Comparison of ENCODE assay signal across 19 cellular contexts in the genomic region with DNA sequence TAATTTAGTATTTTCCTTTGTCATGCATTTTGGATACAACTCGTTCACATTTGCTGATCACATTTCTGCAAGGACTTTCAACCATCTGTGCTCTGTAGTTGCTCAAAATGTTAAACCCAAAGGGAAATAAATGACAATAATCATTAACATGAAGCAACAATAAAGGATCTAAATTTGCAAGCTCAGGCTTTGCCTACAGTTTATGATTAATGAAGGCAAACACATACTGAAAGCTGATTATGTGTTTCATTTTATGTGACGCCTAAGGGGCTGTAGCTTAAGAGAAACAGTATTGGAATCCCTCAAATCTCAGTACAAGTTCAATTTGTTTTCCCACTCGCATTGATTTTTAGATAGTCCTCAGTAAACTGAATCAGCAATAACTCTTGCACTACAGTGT.
DNase-seq lines count a peak whose midpoint lies in the region; ATAC-seq and TF ChIP-seq lines count a peak whose summit lies in the region.
"Had no signal": no experiment of that assay in that cellular context is flagged by ENCODE, and none has a peak within 500 bp of the region (broad histone marks: within the 10 kb centered on the region; RNA-seq: fewer than 3 reads in every experiment).

No MANE protein-coding gene starts in this region.

- TF ChIP-seq CTCF in esophagus squamous epithelium (IDR thresholded peaks at IDR 0.05) (no peak), A673 (conservative IDR thresholded peaks at IDR 0.05; ENCODE audit: low read depth, low read length) (no peak)

- WGBS in esophagus squamous epithelium, 2 donors, result 42 to 44% methylated on average over 3 of the region's 3 CpGs
- no CpG with 5 or more reads among the region's 3 CpGs for WGBS in trophoblast cell (ENCODE audit: extremely low coverage, insufficient coverage, insufficient read length)

- H3K4ac ChIP-seq in trophoblast cell (ENCODE audit: low read depth, low read length), result no peak overlapping the region

- H3K4me3 ChIP-seq in esophagus squamous epithelium (no peak overlapping the region), A673 (ENCODE audit: low read depth, low read length, poor library complexity, severe bottlenecking) (no peak overlapping the region), trophoblast cell (ENCODE audit: low read depth, low read length) (no peak overlapping the region)
- H3K4me3 ChIP-seq: GM12878, MG63, Peyer's patch had no signal

- H3K79me2 ChIP-seq in trophoblast cell (ENCODE audit: control insufficient read depth, insufficient read depth, low read length, poor library complexity), result no peaks in the 10 kb centered on the region

- no peak overlapping the region for H3K9ac ChIP-seq in trophoblast cell (ENCODE audit: low read length)

- no peak overlapping the region for H2AFZ ChIP-seq in trophoblast cell (ENCODE audit: insufficient read depth, low read length, poor library complexity)

- H3K27me3 ChIP-seq in esophagus squamous epithelium, result no peaks in the 10 kb centered on the region
- H3K27me3 ChIP-seq in A673 (replicated peaks; ENCODE audit: insufficient read depth, low read depth, low read length, poor library complexity), result no peaks in the 10 kb centered on the region
- no peaks in the 10 kb centered on the region for H3K27me3 ChIP-seq in trophoblast cell (ENCODE audit: insufficient read depth, low read length)
- H3K27me3 ChIP-seq: MG63, Peyer's patch had no signal

- H3K23ac ChIP-seq in trophoblast cell (ENCODE audit: low read length), result no peak overlapping the region

- H2AK5ac ChIP-seq in trophoblast cell (ENCODE audit: low read length), result no peak overlapping the region

- POLR2A ChIA-PET in A673 (lab: Charles Lee; ENCODE audit: low non-redundant PET), result no interaction called here

- no peak overlapping the region for H3K27ac ChIP-seq in esophagus squamous epithelium
- H3K27ac ChIP-seq in A673 (ENCODE audit: low read depth, low read length, poor library complexity, severe bottlenecking), result no peak overlapping the region
- H3K27ac ChIP-seq in trophoblast cell (ENCODE audit: low read depth, low read length), result no peak overlapping the region

- intact Hi-C loops in esophagus squamous epithelium (cut with DNase I) (no loop called here), A673 (cut with micrococcal nuclease; ENCODE audit: unreplicated experiment) (no loop called here)

- no peak for TF ChIP-seq POLR2A in esophagus squamous epithelium (IDR thresholded peaks at IDR 0.05)

- H3K36me3 ChIP-seq in esophagus squamous epithelium (no peaks in the 10 kb centered on the region), A673 (ENCODE audit: insufficient read depth, low read length, poor library complexity, severe bottlenecking) (no peaks in the 10 kb centered on the region), trophoblast cell (ENCODE audit: control insufficient read depth in 1 of 2, insufficient read depth in 2 of 2, low read length in 2 of 2) (no peaks in the 10 kb centered on the region)
- H3K36me3 ChIP-seq: MG63, Peyer's patch had no signal

- H3K9me3 ChIP-seq in esophagus squamous epithelium (no peaks in the 10 kb centered on the region), A673 (ENCODE audit: low read depth, low read length, poor library complexity, severe bottlenecking) (no peaks in the 10 kb centered on the region), trophoblast cell (ENCODE audit: insufficient read depth, low read depth, low read length) (no peaks in the 10 kb centered on the region)
- H3K9me3 ChIP-seq: MG63, Peyer's patch had no signal

- H4K12ac ChIP-seq in trophoblast cell (ENCODE audit: low read depth, low read length), result no peak overlapping the region

- ATAC-seq in GM18870 (IDR thresholded peaks at IDR 0.05; ENCODE audit: unreplicated experiment) (peak; percentile 83), GM19468 (IDR thresholded peaks at IDR 0.05; ENCODE audit: extremely low read depth, unreplicated experiment) (peak; percentile 37), HG03139 (IDR thresholded peaks at IDR 0.05; ENCODE audit: unreplicated experiment) (peak; percentile 58)
- ATAC-seq: GM12878, SK-N-SH treated with all-trans-retinoic acid at 6 μM for 48 hours had no signal

- no peak overlapping the region for H2BK12ac ChIP-seq in trophoblast cell (ENCODE audit: low read length)

- CTCF ChIA-PET in A673 (lab: Charles Lee), result no interaction called here

- no peak overlapping the region for H4K8ac ChIP-seq in trophoblast cell (ENCODE audit: low read depth, low read length)

- DNase-seq in NCI-H526 treated with DMSO at 0.1 percent for 48 hours (lab: John Stamatoyannopoulos, UW) (peak; percentile 94), esophagus squamous epithelium (lab: John Stamatoyannopoulos, UW) (no peak), A673 (ENCODE audit: low spot score) (no peak), inferior parietal cortex (ENCODE audit: extremely low spot score) (no peak), trophoblast cell (no peak)
- DNase-seq: ACHN; Calu3; CD4-positive, alpha-beta T cell; MG63; NCI-H1092 treated with DMSO at 0.1 percent for 48 hours; NCI-H1694 treated with DMSO at 0.1 percent for 48 hours; NCI-H446 treated with DMSO at 0.1 percent for 48 hours; Peyer's patch; Right ventricle myocardium superior had no signal

- no peak overlapping the region for H4K91ac ChIP-seq in trophoblast cell (ENCODE audit: low read depth, low read length)

- H3K4me2 ChIP-seq in trophoblast cell (ENCODE audit: low read length), result no peak overlapping the region

- no TSS peak for BruUV-seq in A673 (replicated peaks; lab: Mats Ljungman, UMichigan)

- no peak overlapping the region for H2BK120ac ChIP-seq in trophoblast cell (ENCODE audit: insufficient read depth, low read length, poor library complexity)

- H3K79me1 ChIP-seq in trophoblast cell (ENCODE audit: low read length), result no peaks in the 10 kb centered on the region

- H3K14ac ChIP-seq in trophoblast cell (ENCODE audit: low read length), result no peak overlapping the region

- no peak overlapping the region for H2BK5ac ChIP-seq in trophoblast cell (ENCODE audit: low read depth, low read length, poor library complexity)

- no peaks in the 10 kb centered on the region for H3K4me1 ChIP-seq in esophagus squamous epithelium
- H3K4me1 ChIP-seq in A673 (ENCODE audit: insufficient read depth, low read length, poor library complexity, severe bottlenecking), result no peaks in the 10 kb centered on the region
- no peaks in the 10 kb centered on the region for H3K4me1 ChIP-seq in trophoblast cell (ENCODE audit: control insufficient read depth in 1 of 2, insufficient read depth in 2 of 2, low read length in 2 of 2)
- H3K4me1 ChIP-seq: Peyer's patch had no signal

- no peak overlapping the region for H3K18ac ChIP-seq in trophoblast cell (ENCODE audit: low read length)
